In the genomic region with DNA sequence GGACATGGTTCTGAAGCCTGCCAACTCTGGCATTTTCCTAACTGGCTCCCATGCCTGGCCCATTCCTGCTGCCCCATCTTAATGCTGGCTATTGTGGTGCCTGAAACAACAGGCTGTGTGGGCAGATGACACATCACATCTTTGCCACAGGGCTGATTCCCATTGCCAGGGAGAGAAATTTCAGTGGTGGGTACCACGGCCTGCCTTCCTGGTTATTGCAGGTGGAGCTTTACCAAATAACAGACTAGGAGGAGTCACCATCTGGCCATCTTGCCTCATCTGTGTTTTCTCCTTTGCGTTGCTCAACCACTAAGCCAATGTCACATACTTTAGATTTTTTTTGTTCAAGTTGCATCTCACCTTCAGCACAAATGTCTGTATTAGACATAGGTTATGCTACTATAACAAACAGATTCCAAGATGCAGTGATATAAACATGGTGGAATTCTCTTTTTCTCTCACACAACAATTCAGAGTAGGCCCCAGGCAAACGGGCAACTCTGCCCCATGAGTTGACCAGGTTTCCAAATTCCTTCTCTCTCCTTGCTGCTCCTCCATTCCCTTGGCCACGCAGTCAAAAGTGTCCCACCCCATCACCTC, we compare ENCODE assay signal across 1 cellular context.
TF ChIP-seq lines count a peak whose summit lies in the region.

No MANE protein-coding gene starts in this region.

TF ChIP-seq in liver, 16 proteins besides CTCF, POLR2A, EP300 and RAD21 (continued from another document):
- TF ChIP-seq, protein P1, sequence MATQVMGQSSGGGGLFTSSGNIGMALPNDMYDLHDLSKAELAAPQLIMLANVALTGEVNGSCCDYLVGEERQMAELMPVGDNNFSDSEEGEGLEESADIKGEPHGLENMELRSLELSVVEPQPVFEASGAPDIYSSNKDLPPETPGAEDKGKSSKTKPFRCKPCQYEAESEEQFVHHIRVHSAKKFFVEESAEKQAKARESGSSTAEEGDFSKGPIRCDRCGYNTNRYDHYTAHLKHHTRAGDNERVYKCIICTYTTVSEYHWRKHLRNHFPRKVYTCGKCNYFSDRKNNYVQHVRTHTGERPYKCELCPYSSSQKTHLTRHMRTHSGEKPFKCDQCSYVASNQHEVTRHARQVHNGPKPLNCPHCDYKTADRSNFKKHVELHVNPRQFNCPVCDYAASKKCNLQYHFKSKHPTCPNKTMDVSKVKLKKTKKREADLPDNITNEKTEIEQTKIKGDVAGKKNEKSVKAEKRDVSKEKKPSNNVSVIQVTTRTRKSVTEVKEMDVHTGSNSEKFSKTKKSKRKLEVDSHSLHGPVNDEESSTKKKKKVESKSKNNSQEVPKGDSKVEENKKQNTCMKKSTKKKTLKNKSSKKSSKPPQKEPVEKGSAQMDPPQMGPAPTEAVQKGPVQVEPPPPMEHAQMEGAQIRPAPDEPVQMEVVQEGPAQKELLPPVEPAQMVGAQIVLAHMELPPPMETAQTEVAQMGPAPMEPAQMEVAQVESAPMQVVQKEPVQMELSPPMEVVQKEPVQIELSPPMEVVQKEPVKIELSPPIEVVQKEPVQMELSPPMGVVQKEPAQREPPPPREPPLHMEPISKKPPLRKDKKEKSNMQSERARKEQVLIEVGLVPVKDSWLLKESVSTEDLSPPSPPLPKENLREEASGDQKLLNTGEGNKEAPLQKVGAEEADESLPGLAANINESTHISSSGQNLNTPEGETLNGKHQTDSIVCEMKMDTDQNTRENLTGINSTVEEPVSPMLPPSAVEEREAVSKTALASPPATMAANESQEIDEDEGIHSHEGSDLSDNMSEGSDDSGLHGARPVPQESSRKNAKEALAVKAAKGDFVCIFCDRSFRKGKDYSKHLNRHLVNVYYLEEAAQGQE (IDR thresholded peaks at IDR 0.05) = no peak
- no peak for TF ChIP-seq FOXA2 (IDR thresholded peaks at IDR 0.05)
